In genomic region chr6:10722820-10723651, GRCh38 we compare ENCODE assay signal across 8 cellular contexts. TPM values are rescaled to one million over a fixed set of nuclear protein-coding genes. Genes with fewer than 3 reads are reported as not detected.
A peak's percentile ranks its signal among the peaks of the same experiment; 100 is the strongest.
DNase-seq lines count a peak whose midpoint lies in the region; TF ChIP-seq lines count a peak whose summit lies in the region.

TSS of gene TMEM14C (plus strand) at chr6:10723070. CDS start at chr6:10724614, 1,544 bp downstream.

- DNase-seq in ELF-1 (ENCODE audit: low read depth, low spot score) (peak; percentile 99), H7 (peak; percentile 98), M059J (ENCODE audit: low read depth) (peak; percentile 99), SIG-M5 (lab: John Stamatoyannopoulos, UW) (peak; percentile 50), activated gamma-delta T cell treated with Interleukin-2 at 50 U/mL for 16 hours (peak; percentile 82), fibroblast of villous mesenchyme (ENCODE audit: low read depth) (peak; percentile 99), neural crest cell (ENCODE audit: low read depth, low spot score) (peak; percentile 93)

- H3K4me1 ChIP-seq in stomach smooth muscle (ENCODE audit: control insufficient read depth, insufficient read depth, low read length), result peaks cover 36% of the 10 kb centered on the region

- peak within 1 kb of the TSS; percentile 59 for H3K4me3 ChIP-seq in H7 (ENCODE audit: insufficient read depth, low read depth, low read length)
- peak within 1 kb of the TSS; percentile 90 for H3K4me3 ChIP-seq in fibroblast of villous mesenchyme (ENCODE audit: low read depth, low read length)
- peak within 1 kb of the TSS; percentile 80 to 86 for H3K4me3 ChIP-seq in stomach smooth muscle (ENCODE audit: low read length in 2 of 2)

- H3K27ac ChIP-seq in stomach smooth muscle (ENCODE audit: low read length), result peak within 1 kb of the TSS; percentile 78

- TF ChIP-seq CTCF in fibroblast of villous mesenchyme (IDR thresholded peaks at IDR 0.05; ENCODE audit: insufficient read depth, low read depth, low read length) (no peak), neural crest cell (conservative IDR thresholded peaks at IDR 0.05) (no peak)

- H3K4me1 Mint-ChIP-seq in neural crest cell, result peaks cover 38% of the 10 kb centered on the region

- peaks cover 10% of the 10 kb centered on the region for H3K36me3 Mint-ChIP-seq in neural crest cell (ENCODE audit: low read depth)

- H3K4me3 Mint-ChIP-seq in neural crest cell, result peak within 1 kb of the TSS; percentile 98

- H3K27me3 ChIP-seq in H7 (ENCODE audit: control insufficient read depth, insufficient read depth, low read length) (no peaks in the 10 kb centered on the region), stomach smooth muscle (ENCODE audit: control insufficient read depth in 1 of 2, insufficient read depth in 2 of 2, low read length in 2 of 2) (no peaks in the 10 kb centered on the region)

- peaks cover 10% of the 10 kb centered on the region for H3K36me3 ChIP-seq in H7 (replicated peaks; ENCODE audit: control insufficient read depth, insufficient read depth, low read length)
- peaks cover 2 to 7% of the 10 kb centered on the region in 2 donors for H3K36me3 ChIP-seq in stomach smooth muscle (ENCODE audit: control insufficient read depth in 2 of 2, insufficient read depth in 2 of 2, low read length in 2 of 2)

- H3K9ac ChIP-seq in stomach smooth muscle (ENCODE audit: low read length in 2 of 2), result peak within 1 kb of the TSS; percentile 86 to 92

- H3K9me3 Mint-ChIP-seq in neural crest cell, result peaks cover 2% of the 10 kb centered on the region

- H3K27me3 Mint-ChIP-seq in neural crest cell (ENCODE audit: low read depth), result no peaks in the 10 kb centered on the region

- no peaks in the 10 kb centered on the region for H3K9me3 ChIP-seq in stomach smooth muscle (ENCODE audit: control insufficient read depth in 2 of 2, low read length in 2 of 2)

- peak within 1 kb of the TSS; percentile 97 for H3K27ac Mint-ChIP-seq in neural crest cell (ENCODE audit: unreplicated experiment)

RNA-seq across cellular contexts. Expression of gene TMEM14C, which starts in this region (rescaled TPM):
- 129 and 153 TPM in 2 replicates for total RNA-seq in H7 (2014; rRNA removed; shearing (Covaris generic))
- total RNA-seq in M059J (2014; rRNA removed; shearing (Covaris generic)), result 158 and 204 TPM in 2 replicates
- total RNA-seq in fibroblast of villous mesenchyme (120 and 142 TPM in 2 replicates), neural crest cell (88.3 and 90.5 TPM in 2 replicates)

Comparison
In these comparisons a context has a peak if more than half of its experiments do, and no peak if none do; other contexts are left out.
1. Peak in every context shown above with its lines: DNase-seq, H3K4me3 ChIP-seq and H3K27ac ChIP-seq.